Comparison of ENCODE assay signal across 4 cellular contexts in the genomic region with DNA sequence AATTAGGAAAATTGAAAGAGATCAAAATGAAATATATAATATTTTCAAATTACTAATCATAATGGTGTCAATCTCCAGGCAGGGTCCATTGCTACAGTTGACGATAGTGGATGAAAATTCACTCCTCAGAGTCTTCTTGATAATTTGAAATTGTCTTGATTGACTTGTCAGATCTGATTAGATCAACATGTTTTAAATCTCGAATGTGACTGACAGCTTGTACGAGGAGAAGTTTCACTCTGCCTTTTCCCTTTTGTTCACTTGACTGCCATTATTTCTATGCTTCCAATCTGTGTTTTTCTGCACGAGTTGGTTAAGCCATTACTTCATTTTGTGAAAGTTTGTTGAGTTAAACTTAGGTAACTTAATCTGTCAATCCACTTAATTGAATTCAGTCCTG. TPM values are rescaled to one million over a fixed set of nuclear protein-coding genes. Genes with fewer than 3 reads are reported as not detected.
"Had no signal": no experiment of that assay in that cellular context is flagged by ENCODE, and none has a peak within 500 bp of the region (broad histone marks: within the 10 kb centered on the region; RNA-seq: fewer than 3 reads in every experiment).

No MANE protein-coding gene starts in this region.

RNA-seq across cellular contexts. Expression of gene RHD, which starts 3.3 kb away (rescaled TPM):
- total RNA-seq: H4, HepG2, HFFc6, HT1080 had no signal
- polyA plus RNA-seq: HepG2 had no signal
